Comparison of ENCODE assay signal across 12 cellular contexts in genomic region chr12:64400041-64400440, GRCh38. TPM values are rescaled to one million over a fixed set of nuclear protein-coding genes. Genes with fewer than 3 reads are reported as not detected.
A peak's percentile ranks its signal among the peaks of the same experiment; 100 is the strongest.
DNase-seq lines count a peak whose midpoint lies in the region; ATAC-seq and TF ChIP-seq lines count a peak whose summit lies in the region.
"Had no signal": no experiment of that assay in that cellular context is flagged by ENCODE, and none has a peak within 500 bp of the region (broad histone marks: within the 10 kb centered on the region; RNA-seq: fewer than 3 reads in every experiment).

No MANE protein-coding gene starts in this region.

- peak overlapping the region; percentile 75 for H3K27ac ChIP-seq in substantia nigra (ENCODE audit: low read depth, low read length, poor library complexity, severe bottlenecking)
- H3K27ac ChIP-seq: BLaER1 had no signal

- peaks cover 4% of the 10 kb centered on the region for H3K36me3 Mint-ChIP-seq in activated naive CD4-positive, alpha-beta T cell treated with anti-CD3 and anti-CD28 coated beads for 36 hours (ENCODE audit: low read depth)
- H3K36me3 Mint-ChIP-seq in T-helper 17 cell (ENCODE audit: low read depth), result no peaks in the 10 kb centered on the region
- H3K36me3 Mint-ChIP-seq: IgD-negative memory B cell had no signal

- CTCF ChIA-PET in activated naive CD4-positive, alpha-beta T cell treated with anti-CD3 and anti-CD28 coated beads for 36 hours (lab: Charles Lee), result interaction anchor here (1.7 kb wide), 1 partner anchor 8 kb away, joined by 6 read pairs; no protein-coding TSS in a partner anchor

- intact Hi-C loops in activated naive CD4-positive, alpha-beta T cell treated with anti-CD3 and anti-CD28 coated beads for 36 hours (cut with micrococcal nuclease), result loop anchor here (5.0 to 10.0 kb wide), 3 partner anchors 282 to 1905 kb away; partner anchors contain the start of genes DPY19L2 and HELB

- DNase-seq in activated naive CD4-positive, alpha-beta T cell treated with Interleukin-2 at 50 U/mL for 16 hours, result peak; percentile 55
- DNase-seq in activated naive CD4-positive, alpha-beta T cell treated with anti-CD3 and anti-CD28 coated beads for 36 hours, result no peak
- DNase-seq in T-helper 17 cell (peak; percentile 15 to 32 (median 19)), fibroblast of mammary gland (ENCODE audit: low read depth) (peak; percentile 88), substantia nigra (lab: John Stamatoyannopoulos, UW) (peak in 30 of 49 donors; percentile 2 to 62 (median 14)), T1000 (lab: John Stamatoyannopoulos, UW) (no peak), GM20000 (ENCODE audit: low spot score) (no peak)
- DNase-seq: endodermal cell had no signal

- no peaks in the 10 kb centered on the region for H3K4me1 Mint-ChIP-seq in activated naive CD4-positive, alpha-beta T cell treated with anti-CD3 and anti-CD28 coated beads for 36 hours (ENCODE audit: low read depth)
- peaks cover 16% of the 10 kb centered on the region for H3K4me1 Mint-ChIP-seq in T-helper 17 cell

- no peaks in the 10 kb centered on the region for H3K27me3 Mint-ChIP-seq in activated naive CD4-positive, alpha-beta T cell treated with anti-CD3 and anti-CD28 coated beads for 36 hours (ENCODE audit: low read depth)
- no peaks in the 10 kb centered on the region for H3K27me3 Mint-ChIP-seq in T-helper 17 cell

- ATAC-seq in T-helper 17 cell, result peak; percentile 27
- ATAC-seq in HG02798 (IDR thresholded peaks at IDR 0.05; ENCODE audit: poor library complexity, unreplicated experiment), result no peak

- H3K9me3 ChIP-seq in T-helper 17 cell (ENCODE audit: control insufficient read depth, low read length, poor library complexity, severe bottlenecking), result no peaks in the 10 kb centered on the region
- H3K9me3 ChIP-seq: BLaER1 had no signal

- H3K27ac Mint-ChIP-seq in activated naive CD4-positive, alpha-beta T cell treated with anti-CD3 and anti-CD28 coated beads for 36 hours, result no peak overlapping the region
- H3K27ac Mint-ChIP-seq in T-helper 17 cell, result peak overlapping the region; percentile 91
- H3K27ac Mint-ChIP-seq: endodermal cell had no signal

- no peak overlapping the region for H3K4me3 Mint-ChIP-seq in activated naive CD4-positive, alpha-beta T cell treated with anti-CD3 and anti-CD28 coated beads for 36 hours
- H3K4me3 Mint-ChIP-seq in T-helper 17 cell, result peak overlapping the region; percentile 81
- H3K4me3 Mint-ChIP-seq: endodermal cell had no signal

- no peak overlapping the region for H3K4me3 ChIP-seq in fibroblast of mammary gland (ENCODE audit: control insufficient read depth, low read depth, low read length)
- H3K4me3 ChIP-seq: BLaER1 had no signal

- no peaks in the 10 kb centered on the region for H3K9me3 Mint-ChIP-seq in activated naive CD4-positive, alpha-beta T cell treated with anti-CD3 and anti-CD28 coated beads for 36 hours
- H3K9me3 Mint-ChIP-seq: endodermal cell had no signal

- TF ChIP-seq CTCF in fibroblast of mammary gland (conservative IDR thresholded peaks at IDR 0.05; ENCODE audit: control insufficient read depth, insufficient read depth, low read depth, low read length) (no peak), GM20000 (IDR thresholded peaks at IDR 0.05; ENCODE audit: extremely low read depth, missing control alignments) (no peak)

RNA-seq across cellular contexts. Expression of gene XPOT, which starts 4.2 kb away (rescaled TPM):
- 100 to 1,000 TPM; 227 to 236 TPM for total RNA-seq in activated naive CD4-positive, alpha-beta T cell treated with anti-CD3 and anti-CD28 coated beads for 36 hours
- 10 to 100 TPM; 58.2 to 61.6 TPM for total RNA-seq in T-helper 17 cell

RNA-seq across cellular contexts. Expression of gene C12orf56, which starts 9.5 kb away (rescaled TPM):
- total RNA-seq in activated naive CD4-positive, alpha-beta T cell treated with anti-CD3 and anti-CD28 coated beads for 36 hours, result not detected
- total RNA-seq in T-helper 17 cell, result under 1 TPM in 1 of 2 donors, not detected in 1; 0.17 TPM
- total RNA-seq: activated CD8-positive, alpha-beta memory T cell treated with anti-CD3 and anti-CD28 coated beads for 36 hours had no signal

RNA-seq across cellular contexts. Expression of gene TBK1, which starts 51.9 kb away (rescaled TPM):
- 10 to 100 TPM; 10.7 to 12.1 TPM for total RNA-seq in activated naive CD4-positive, alpha-beta T cell treated with anti-CD3 and anti-CD28 coated beads for 36 hours
- total RNA-seq in T-helper 17 cell, result 10 to 100 TPM; 15.0 to 22.7 TPM

Comparison
In these comparisons a context has a peak if more than half of its experiments do, and no peak if none do; other contexts are left out.
1. DNase-seq: peak in activated naive CD4-positive, alpha-beta T cell treated with Interleukin-2 at 50 U/mL for 16 hours (single experiment), T-helper 17 cell (3 of 3), fibroblast of mammary gland (single experiment) and substantia nigra (30 of 49); none in activated naive CD4-positive, alpha-beta T cell treated with anti-CD3 and anti-CD28 coated beads for 36 hours (single experiment), T1000 (single experiment) and GM20000 (single experiment).